8 cellular contexts compared by ENCODE assay signal in genomic region chr6:154370545-154370944, GRCh38. TPM values are rescaled to one million over a fixed set of nuclear protein-coding genes. Genes with fewer than 3 reads are reported as not detected.
DNase-seq lines count a peak whose midpoint lies in the region; ATAC-seq, FAIRE-seq and TF ChIP-seq lines count a peak whose summit lies in the region.

No MANE protein-coding gene starts in this region.

- H3K23me2 ChIP-seq in H1 (ENCODE audit: low read depth, low read length): no peaks in the 10 kb centered on the region; the same call in 1 of the 2 replicates

- peak; percentile 88 for ATAC-seq in HCT116

- no peaks in the 10 kb centered on the region for H3K36me3 Mint-ChIP-seq in neural crest cell (ENCODE audit: low read depth)

- H3K4me3 ChIP-seq in cardiac muscle cell: no peak overlapping the region
- no peak overlapping the region for H3K4me3 ChIP-seq in right atrium auricular region
- H3K4me3 ChIP-seq in HCT116 (replicated peaks in 1 of 2; ENCODE audit: low read depth in 1 of 2, low read length in 2 of 2): no peak overlapping the region
- no peak overlapping the region for H3K4me3 ChIP-seq in H1 (ENCODE audit: extremely low read depth in 1 of 4, insufficient read depth in 2 of 4, low read depth in 3 of 4, low read length in 4 of 4)

- no peaks in the 10 kb centered on the region for H3K27me3 ChIP-seq in cardiac muscle cell
- H3K27me3 ChIP-seq in right atrium auricular region: no peaks in the 10 kb centered on the region
- no peaks in the 10 kb centered on the region for H3K27me3 ChIP-seq in HCT116 (ENCODE audit: insufficient read depth, low read length)
- H3K27me3 ChIP-seq in H1 (replicated peaks in 1 of 4; ENCODE audit: control insufficient read depth in 3 of 4, extremely low read depth in 1 of 4, insufficient read depth in 3 of 4, low read length in 3 of 4): no peaks in the 10 kb centered on the region

- peaks cover 5% of the 10 kb centered on the region for H3K4me1 Mint-ChIP-seq in neural crest cell

- no TSS peak for BruUV-seq in HCT116 (replicated peaks; lab: Mats Ljungman, UMichigan)

- H3K36me3 ChIP-seq in cardiac muscle cell: no peaks in the 10 kb centered on the region
- no peaks in the 10 kb centered on the region for H3K36me3 ChIP-seq in right atrium auricular region
- H3K36me3 ChIP-seq in HCT116 (ENCODE audit: control insufficient read depth in 1 of 2, insufficient read depth in 2 of 2, low read length in 2 of 2): no peaks in the 10 kb centered on the region
- H3K36me3 ChIP-seq in H1 (ENCODE audit: control insufficient read depth in 2 of 4, insufficient read depth in 4 of 4, low read length in 3 of 4): no peaks in the 10 kb centered on the region

- H2BK12ac ChIP-seq in H1 (ENCODE audit: low read depth, low read length): no peak overlapping the region

- no peak overlapping the region for H3K18ac ChIP-seq in H1 (ENCODE audit: extremely low read depth, low read length)

- no peak overlapping the region for H2BK15ac ChIP-seq in H1 (ENCODE audit: low read length)

- no peak overlapping the region for H2BK5ac ChIP-seq in H1 (ENCODE audit: low read depth, low read length)

- peak overlapping the region; percentile 30; the same call in 1 of the 2 replicates for H3K4me2 ChIP-seq in HCT116 (ENCODE audit: low read length)
- H3K4me2 ChIP-seq in H1 (ENCODE audit: insufficient read depth in 1 of 2, low read depth in 2 of 2, low read length in 2 of 2): no peak overlapping the region

- H2BK120ac ChIP-seq in H1 (replicated peaks; ENCODE audit: low read depth, low read length): no peak overlapping the region

- no peaks in the 10 kb centered on the region for H4K20me1 ChIP-seq in HCT116 (ENCODE audit: insufficient read depth)
- no peaks in the 10 kb centered on the region for H4K20me1 ChIP-seq in H1 (replicated peaks in 1 of 2; ENCODE audit: control insufficient read depth in 1 of 2, insufficient read depth in 2 of 2, low read length in 2 of 2)

- peak; percentile 78 for FAIRE-seq in H1 (lab: Jason Lieb, UNC)

- TF ChIP-seq POLR2A in HCT116 (IDR thresholded peaks at IDR 0.05; ENCODE audit: borderline replicate concordance, extremely low read depth, insufficient read depth, insufficient read length): no peak
- TF ChIP-seq POLR2A in H1 (IDR thresholded peaks at IDR 0.05; ENCODE audit: control extremely low read depth in 1 of 2, low read depth in 2 of 2, low read length in 2 of 2): no peak

- TF ChIP-seq RAD21 in HCT116 (IDR thresholded peaks at IDR 0.05; ENCODE audit: low read depth) (peak; percentile 53), H1 (IDR thresholded peaks at IDR 0.05 in 1 of 2, conservative IDR thresholded peaks at IDR 0.05 in 1 of 2; ENCODE audit: low read depth in 2 of 2, low read length in 2 of 2) (peak; percentile 53 to 64)

- H3K4me3 Mint-ChIP-seq in neural crest cell: no peak overlapping the region

- no peak overlapping the region for H3K4ac ChIP-seq in H1 (replicated peaks; ENCODE audit: insufficient read length, low read depth, low read length)

- no peak overlapping the region for H3K27ac ChIP-seq in cardiac muscle cell
- no peak overlapping the region for H3K27ac ChIP-seq in right atrium auricular region
- H3K27ac ChIP-seq in HCT116 (ENCODE audit: low read depth, low read length): no peak overlapping the region
- H3K27ac ChIP-seq in H1 (ENCODE audit: low read depth, low read length): no peak overlapping the region

- no peaks in the 10 kb centered on the region for H3K9me3 ChIP-seq in cardiac muscle cell (ENCODE audit: low read depth)
- no peaks in the 10 kb centered on the region for H3K9me3 ChIP-seq in right atrium auricular region
- no peaks in the 10 kb centered on the region for H3K9me3 ChIP-seq in HCT116 (ENCODE audit: control insufficient read depth in 1 of 2, insufficient read depth in 1 of 2, low read depth in 1 of 2, low read length in 2 of 2)
- H3K9me3 ChIP-seq in H1 (ENCODE audit: insufficient read depth in 2 of 2, low read depth in 1 of 2, low read length in 1 of 2): peaks cover 0 to 5% of the 10 kb centered on the region in 2 experiments; a peak in 1 of 4 replicates

- TF ChIP-seq CTCF in cardiac muscle cell (IDR thresholded peaks at IDR 0.05; ENCODE audit: low read depth, low read length) (peak; percentile 26), right atrium auricular region (IDR thresholded peaks at IDR 0.05) (peak in 1 of 2 donors; percentile 56), HCT116 (IDR thresholded peaks at IDR 0.05 in 2 of 3, conservative IDR thresholded peaks at IDR 0.05 in 1 of 3; ENCODE audit: borderline replicate concordance in 1 of 3, insufficient read depth in 1 of 3, low read depth in 2 of 3, low read length in 2 of 3) (peak; percentile 43 to 51 (median 45); a peak in 5 of 6 replicates), H1 (IDR thresholded peaks at IDR 0.05; ENCODE audit: control extremely low read depth in 1 of 3, insufficient read depth in 1 of 3, low read depth in 1 of 3, low read length in 3 of 3) (peak; percentile 18 to 46 (median 46); a peak in 3 of 4 replicates), neural crest cell (conservative IDR thresholded peaks at IDR 0.05) (peak; percentile 54)

- no peaks in the 10 kb centered on the region for H3K79me2 ChIP-seq in HCT116 (ENCODE audit: insufficient read depth, low read length)
- H3K79me2 ChIP-seq in H1 (ENCODE audit: control insufficient read depth in 1 of 2, insufficient read depth in 2 of 2, low read length in 2 of 2): no peaks in the 10 kb centered on the region

- H3K9ac ChIP-seq in HCT116 (ENCODE audit: low read length) (no peak overlapping the region), H1 (replicated peaks in 1 of 4; ENCODE audit: extremely low read depth in 1 of 4, low read depth in 3 of 4, low read length in 3 of 4) (no peak overlapping the region)

- no peaks in the 10 kb centered on the region for H3K4me1 ChIP-seq in cardiac muscle cell (ENCODE audit: low read depth)
- H3K4me1 ChIP-seq in right atrium auricular region: no peaks in the 10 kb centered on the region
- peaks cover 0 to 5% of the 10 kb centered on the region in 2 experiments; a peak in 1 of 4 replicates for H3K4me1 ChIP-seq in HCT116 (ENCODE audit: control insufficient read depth in 1 of 2, insufficient read depth in 2 of 2, low read length in 2 of 2)
- H3K4me1 ChIP-seq in H1 (replicated peaks in 1 of 4; ENCODE audit: control insufficient read depth in 3 of 4, insufficient read depth in 4 of 4, low read length in 3 of 4): no peaks in the 10 kb centered on the region

- no peak overlapping the region for H4K91ac ChIP-seq in H1 (replicated peaks; ENCODE audit: insufficient read length, low read length)

- H4K8ac ChIP-seq in H1 (ENCODE audit: extremely low read depth, insufficient read depth, low read length): no peak overlapping the region

- RAD21 ChIA-PET in HCT116 (lab: Charles Lee; ENCODE audit: low non-redundant PET in 1 of 2, low total read pairs in 2 of 2, uncharacterized antibody in 2 of 2, unreplicated experiment in 2 of 2): no interaction called here

- H3K14ac ChIP-seq in H1 (ENCODE audit: insufficient read length): no peak overlapping the region

- H2AK5ac ChIP-seq in H1 (ENCODE audit: low read depth, low read length): no peak overlapping the region

- H3K56ac ChIP-seq in H1 (replicated peaks; ENCODE audit: insufficient read length, low read depth, low read length): no peak overlapping the region

- H4K5ac ChIP-seq in H1 (ENCODE audit: insufficient read length, low read depth, low read length): no peak overlapping the region

- H3K27ac Mint-ChIP-seq in neural crest cell (ENCODE audit: unreplicated experiment): no peak overlapping the region

- no peaks in the 10 kb centered on the region for H3K27me3 Mint-ChIP-seq in neural crest cell (ENCODE audit: low read depth)

- WGBS in H1 (ENCODE audit: extremely low coverage in 1 of 2, insufficient coverage in 1 of 2, insufficient read length in 1 of 2, insufficient replicate concordance in 2 of 2, low coverage in 1 of 2, low lambda C conversion rate in 2 of 2, missing lambda C conversion rate in 1 of 2), 2 experiments: 76% methylated on average over 4 of the region's 4 CpGs; no CpG with 5 or more reads in 1 of the 2 experiments

- H3K79me1 ChIP-seq in H1 (ENCODE audit: low read depth, low read length): no peaks in the 10 kb centered on the region

- CTCF ChIA-PET in HCT116 (lab: Charles Lee) (interaction anchor here (0.9 to 3.2 kb wide), 4 partner anchors 22 to 217 kb away, joined by 3 to 19 read pairs (median 4); no protein-coding TSS in a partner anchor), H1 (lab: Charles Lee; ENCODE audit: partially characterized antibody) (interaction anchor here (0.5 to 2.0 kb wide), 15 partner anchors 8 to 295 kb away, joined by 3 to 11 read pairs (median 3); partner anchors contain the start of gene IPCEF1)

- H3K23ac ChIP-seq in H1 (ENCODE audit: insufficient read length): no peak overlapping the region

- POLR2A ChIA-PET in HCT116 (lab: Charles Lee): no interaction called here
- POLR2A ChIA-PET in H1 (lab: Charles Lee; ENCODE audit: partially characterized antibody): no interaction called here

- H3K9me2 ChIP-seq in HCT116 (ENCODE audit: insufficient read depth): no peaks in the 10 kb centered on the region

- intact Hi-C loops in HCT116 (cut with micrococcal nuclease): loop anchor here (1.0 kb wide), 1 partner anchor 216 kb away; no protein-coding TSS in a partner anchor

- DNase-seq in cardiac muscle cell (ENCODE audit: low read depth in 1 of 2, low spot score in 1 of 2): peak; percentile 30 to 59
- no peak for DNase-seq in right atrium auricular region (ENCODE audit: low spot score)
- DNase-seq in HCT116 (ENCODE audit: low read depth, low spot score): peak; percentile 18
- DNase-seq in NCI-H69 (lab: John Stamatoyannopoulos, UW): peak; percentile 41
- DNase-seq in H1 (ENCODE audit: low read depth in 1 of 2, low spot score in 2 of 2): no peak
- no peak for DNase-seq in neural crest cell (ENCODE audit: low read depth, low spot score)
- DNase-seq in activated T-cell treated with anti-CD3 and anti-CD28 coated beads, Interleukin-2, amount 50 U/mL, for 48 hours: no peak
- DNase-seq in germinal center (ENCODE audit: low spot score): no peak

- H2BK20ac ChIP-seq in H1 (ENCODE audit: low read length): no peak overlapping the region

- no peak for TF ChIP-seq EP300 in H1 (IDR thresholded peaks at IDR 0.05; ENCODE audit: borderline replicate concordance in 1 of 2, low read depth in 2 of 2, low read length in 2 of 2)

- no peak overlapping the region for H2AFZ ChIP-seq in HCT116 (ENCODE audit: low read depth, low read length, poor library complexity, severe bottlenecking)
- H2AFZ ChIP-seq in H1 (ENCODE audit: low read length): no peak overlapping the region

- H3K9me3 Mint-ChIP-seq in neural crest cell: peaks cover 2% of the 10 kb centered on the region

RNA-seq across cellular contexts. Expression of gene IPCEF1, which starts 13.9 kb away (rescaled TPM):
- total RNA-seq in cardiac muscle cell (0.15 and 0.46 TPM in 2 replicates), right atrium auricular region (under 1 TPM; 0.51 to 0.93 TPM), HCT116 (2021; ENCODE audit: unreplicated experiment) (0.32 TPM), neural crest cell (0.28 and 0.52 TPM in 2 replicates)
- polyA plus RNA-seq in cardiac muscle cell (not detected in 2 replicates), H1 (2011; rRNA removed) (0.05 and 0.41 TPM in 2 replicates)
- not detected in 2 replicates for polyA plus RNA-seq in HCT116 (2012)
- 0.44 and 0.78 TPM in 2 replicates for total RNA-seq in H1 (2021; fragmentation: NEBNext Ultra II Directional; extraction: Animal tissue kit (Norgen Biotek cat#: 25700))
- 0.25 TPM for polyA plus RNA-seq in H1 (2011; cell fraction: cytosol; rRNA removed)
- polyA plus RNA-seq in H1 (2011; cell fraction: nucleus; rRNA removed): 0.66 TPM
- 0.50 to 0.74 TPM (median 0.65 TPM) in 4 replicates for polyA plus RNA-seq in H1 (2012, experiment 1 of 2)
- 0.03 TPM for polyA plus RNA-seq in H1 (2012, experiment 2 of 2)
- 0.59 TPM for polyA plus RNA-seq in H1 (2013, experiment 1 of 2)
- 0.35 TPM for polyA plus RNA-seq in H1 (2013, experiment 2 of 2)
- polyA minus RNA-seq in H1 (2011; rRNA and poly(A)+ RNA removed): 2.6 and 5.5 TPM in 2 replicates
- polyA minus RNA-seq in H1 (2011; cell fraction: cytosol; rRNA and poly(A)+ RNA removed): not detected
- polyA minus RNA-seq in H1 (2011; cell fraction: nucleus; rRNA and poly(A)+ RNA removed): 2.3 TPM

Comparison
In these comparisons a context has a peak if more than half of its experiments do, and no peak if none do; other contexts are left out.
1. DNase-seq: peak in cardiac muscle cell (2 of 2), HCT116 (single experiment) and NCI-H69 (single experiment); none in right atrium auricular region (single experiment), H1 (0 of 2), neural crest cell (single experiment), activated T-cell treated with anti-CD3 and anti-CD28 coated beads, Interleukin-2, amount 50 U/mL, for 48 hours (0 of 2) and germinal center (single experiment).